Comparison of ENCODE assay signal across 8 cellular contexts in the genomic region with DNA sequence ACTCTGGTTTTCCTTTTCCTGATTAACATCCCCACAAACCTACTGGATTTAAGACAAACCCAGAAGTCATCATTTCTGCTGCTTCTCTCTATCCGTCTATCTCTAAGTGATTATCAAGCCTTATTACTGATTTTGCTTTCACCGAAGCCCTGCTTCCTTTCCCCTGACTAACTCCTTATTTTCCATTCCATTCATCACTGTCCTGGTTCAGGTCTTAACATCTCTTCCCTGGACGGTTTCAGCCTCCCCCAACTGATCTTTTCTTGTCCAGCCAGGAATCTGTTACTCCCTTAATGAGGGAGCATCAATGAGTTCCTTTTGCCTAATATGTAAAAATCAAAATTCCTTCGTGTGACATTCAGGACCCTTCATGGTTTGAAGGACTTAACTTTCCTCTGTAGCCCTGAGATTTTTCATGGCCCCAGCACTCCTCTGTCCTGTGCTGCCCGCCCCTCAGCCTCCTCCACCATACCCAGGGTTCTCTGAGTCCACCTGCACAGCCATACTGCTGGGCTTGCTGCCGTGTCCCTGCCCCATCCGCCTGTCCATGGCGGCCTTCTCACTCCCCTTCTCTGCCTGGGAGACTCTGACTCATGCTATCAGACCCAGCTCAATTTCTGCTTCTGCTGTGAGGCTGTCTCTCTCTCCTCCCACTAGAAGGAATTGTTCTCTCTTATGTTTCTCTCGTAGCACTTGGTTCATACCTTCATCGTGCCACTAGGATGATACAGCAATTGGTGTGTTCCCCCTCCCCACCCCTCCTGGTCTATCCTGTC.
DNase-seq lines count a peak whose midpoint lies in the region; ATAC-seq, FAIRE-seq and TF ChIP-seq lines count a peak whose summit lies in the region.

No MANE protein-coding gene starts in this region.

- no peak for TF ChIP-seq EP300 in K562 (IDR thresholded peaks at IDR 0.05; ENCODE audit: low read length)

- peak overlapping the region; percentile 46 to 61 for H3K4ac ChIP-seq in mesenchymal stem cell (ENCODE audit: low read depth in 1 of 2, low read length in 2 of 2)

- H3K27me3 ChIP-seq in HCT116 (ENCODE audit: insufficient read depth, low read length): no peaks in the 10 kb centered on the region
- no peaks in the 10 kb centered on the region; a peak in 1 of 5 replicates for H3K27me3 ChIP-seq in K562 (ENCODE audit: control insufficient read depth in 2 of 2, insufficient read depth in 2 of 2, low read length in 2 of 2)
- H3K27me3 ChIP-seq in mesenchymal stem cell (ENCODE audit: control insufficient read depth in 1 of 2, insufficient read depth in 1 of 2, low read length in 2 of 2): no peaks in the 10 kb centered on the region

- H3K23ac ChIP-seq in mesenchymal stem cell (ENCODE audit: low read length in 2 of 2): no peak overlapping the region

- peak overlapping the region; percentile 77 to 88 for H3K18ac ChIP-seq in mesenchymal stem cell (ENCODE audit: low read depth in 1 of 2, low read length in 2 of 2)

- H3K4me1 ChIP-seq in HCT116 (ENCODE audit: control insufficient read depth in 1 of 2, insufficient read depth in 2 of 2, low read length in 2 of 2) (peaks cover 73 to 80% of the 10 kb centered on the region in 2 experiments), K562 (replicated peaks in 1 of 2; ENCODE audit: control insufficient read depth in 2 of 2, insufficient read depth in 2 of 2, low read length in 2 of 2) (peaks cover 4 to 23% of the 10 kb centered on the region in 2 experiments; a peak in 3 of 5 replicates), mesenchymal stem cell (ENCODE audit: control insufficient read depth, insufficient read depth, low read depth, low read length) (peaks cover 39% of the 10 kb centered on the region)

- FAIRE-seq in K562 (lab: Jason Lieb, UNC) (peak; percentile 32), GM19239 (lab: Jason Lieb, UNC) (no peak)

- H3K9me3 ChIP-seq in HCT116 (ENCODE audit: control insufficient read depth in 1 of 2, insufficient read depth in 1 of 2, low read depth in 1 of 2, low read length in 2 of 2) (no peaks in the 10 kb centered on the region), K562 (replicated peaks; ENCODE audit: control insufficient read depth, insufficient read depth, low read depth, low read length) (no peaks in the 10 kb centered on the region), mesenchymal stem cell (ENCODE audit: control insufficient read depth, low read length) (no peaks in the 10 kb centered on the region)

- peaks cover 6% of the 10 kb centered on the region for H3K79me1 ChIP-seq in mesenchymal stem cell (replicated peaks; ENCODE audit: low read length, poor library complexity, severe bottlenecking)

- no peaks in the 10 kb centered on the region for H3K9me2 ChIP-seq in HCT116 (ENCODE audit: insufficient read depth)

- intact Hi-C loops in HCT116 (cut with micrococcal nuclease) (no loop called here), K562 (cut with micrococcal nuclease) (no loop called here)

- H2BK5ac ChIP-seq in mesenchymal stem cell (ENCODE audit: low read depth, low read length, poor library complexity, severe bottlenecking): peak overlapping the region; percentile 94

- RAD21 ChIA-PET in HCT116 (lab: Charles Lee; ENCODE audit: low non-redundant PET in 1 of 2, low total read pairs in 2 of 2, uncharacterized antibody in 2 of 2, unreplicated experiment in 2 of 2): interaction anchor here (0.8 kb wide), 2 partner anchors 10 to 34 kb away, joined by 3 to 4 read pairs; no protein-coding TSS in a partner anchor

- POLR2A ChIA-PET in HCT116 (lab: Charles Lee): interaction anchor here (1.8 to 6.7 kb wide), 3 partner anchors 9 to 35 kb away, joined by 6 to 45 read pairs (median 6); no protein-coding TSS in a partner anchor
- POLR2A ChIA-PET in K562 (lab: Yijun Ruan, JAX): interaction anchor here (1.2 to 1.8 kb wide), 2 partner anchors 9 kb away, joined by 3 to 5 read pairs; no protein-coding TSS in a partner anchor

- no peaks in the 10 kb centered on the region for H3K79me2 ChIP-seq in HCT116 (ENCODE audit: insufficient read depth, low read length)
- no peaks in the 10 kb centered on the region for H3K79me2 ChIP-seq in K562 (ENCODE audit: control insufficient read depth, insufficient read depth, low read length)

- peak overlapping the region in 1 of 2 experiments; percentile 71 for H3K14ac ChIP-seq in mesenchymal stem cell (ENCODE audit: low read length in 2 of 2)

- peak overlapping the region; percentile 88 for H4K8ac ChIP-seq in mesenchymal stem cell (ENCODE audit: low read length)

- peak overlapping the region; percentile 92 for H4K91ac ChIP-seq in mesenchymal stem cell (ENCODE audit: low read length)

- no peak for TF ChIP-seq CTCF in HCT116 (IDR thresholded peaks at IDR 0.05 in 2 of 3, conservative IDR thresholded peaks at IDR 0.05 in 1 of 3; ENCODE audit: borderline replicate concordance in 1 of 3, insufficient read depth in 1 of 3, low read depth in 2 of 3, low read length in 2 of 3)
- TF ChIP-seq CTCF in K562 (IDR thresholded peaks at IDR 0.05 in 2 of 3, conservative IDR thresholded peaks at IDR 0.05 in 1 of 3; ENCODE audit: insufficient read depth in 2 of 3, low read depth in 1 of 3, low read length in 3 of 3): no peak

- H2AFZ ChIP-seq in HCT116 (ENCODE audit: low read depth, low read length, poor library complexity, severe bottlenecking) (no peak overlapping the region), K562 (ENCODE audit: low read depth, low read length) (peak overlapping the region; percentile 40; the same call in 1 of the 2 replicates), mesenchymal stem cell (ENCODE audit: low read depth, low read length) (peak overlapping the region; percentile 58)

- peak overlapping the region; percentile 48 for H3K9ac ChIP-seq in HCT116 (ENCODE audit: low read length)
- H3K9ac ChIP-seq in K562 (ENCODE audit: insufficient read depth in 1 of 2, low read depth in 2 of 2, low read length in 2 of 2): no peak overlapping the region
- H3K9ac ChIP-seq in mesenchymal stem cell (ENCODE audit: low read length): no peak overlapping the region

- BruUV-seq in HCT116 (replicated peaks; lab: Mats Ljungman, UMichigan) (no TSS peak), K562 (replicated peaks; lab: Mats Ljungman, UMichigan) (no TSS peak)

- H3K36me3 ChIP-seq in HCT116 (ENCODE audit: control insufficient read depth in 1 of 2, insufficient read depth in 2 of 2, low read length in 2 of 2) (no peaks in the 10 kb centered on the region), K562 (ENCODE audit: control insufficient read depth, insufficient read depth, low read length) (no peaks in the 10 kb centered on the region), mesenchymal stem cell (ENCODE audit: control insufficient read depth in 1 of 2, insufficient read depth in 2 of 2, low read depth in 1 of 2, low read length in 2 of 2) (no peaks in the 10 kb centered on the region)

- peak overlapping the region; percentile 87 for H2BK120ac ChIP-seq in mesenchymal stem cell (ENCODE audit: low read depth, low read length)

- H2AK5ac ChIP-seq in mesenchymal stem cell (ENCODE audit: low read length, severe bottlenecking): peak overlapping the region; percentile 99

- no peak for TF ChIP-seq POLR2A in HCT116 (IDR thresholded peaks at IDR 0.05; ENCODE audit: borderline replicate concordance, extremely low read depth, insufficient read depth, insufficient read length)
- TF ChIP-seq POLR2A in K562 (conservative IDR thresholded peaks at IDR 0.05): no peak

- peak overlapping the region; percentile 74 for H2BK15ac ChIP-seq in mesenchymal stem cell (ENCODE audit: low read depth, poor library complexity, severe bottlenecking)

- TF ChIP-seq RAD21 in HCT116 (IDR thresholded peaks at IDR 0.05; ENCODE audit: low read depth) (no peak), K562 (CRISPR knock-in tag; conservative IDR thresholded peaks at IDR 0.05 in 1 of 2, IDR thresholded peaks at IDR 0.05 in 1 of 2) (no peak)

- peak overlapping the region; percentile 61 to 96 for H2BK12ac ChIP-seq in mesenchymal stem cell (ENCODE audit: low read length in 2 of 2)

- H4K20me1 ChIP-seq in HCT116 (ENCODE audit: insufficient read depth) (no peaks in the 10 kb centered on the region), K562 (replicated peaks; ENCODE audit: control insufficient read depth, insufficient read depth, low read length) (no peaks in the 10 kb centered on the region)

- 5% methylated on average over 10 of the region's 10 CpGs for whole genome bisulfite sequencing in K562 (ENCODE audit: insufficient coverage, low coverage, missing lambda C conversion rate)
- 44% methylated on average over 8 of the region's 10 CpGs for WGBS in mesenchymal stem cell

- in situ Hi-C loops in K562 (cut with MboI): no loop called here

- H3K4me2 ChIP-seq in HCT116 (ENCODE audit: low read length) (peak overlapping the region; percentile 71), K562 (ENCODE audit: insufficient read depth, low read length) (peak overlapping the region; percentile 29; the same call in 1 of the 2 replicates), mesenchymal stem cell (ENCODE audit: low read length, poor library complexity, severe bottlenecking) (no peak overlapping the region)

- no peak for ATAC-seq in HCT116
- peak; percentile 83 for ATAC-seq in K562
- no peak for ATAC-seq in HG03442 (IDR thresholded peaks at IDR 0.05; ENCODE audit: unreplicated experiment)
- no peak for ATAC-seq in HG02759 (IDR thresholded peaks at IDR 0.05; ENCODE audit: unreplicated experiment)

- H3K27ac ChIP-seq in HCT116 (ENCODE audit: low read depth, low read length) (peak overlapping the region; percentile 92), K562 (ENCODE audit: extremely low read depth, low read depth, low read length) (no peak overlapping the region), mesenchymal stem cell (ENCODE audit: low read length, poor library complexity, severe bottlenecking) (peak overlapping the region; percentile 96)

- DNase-seq in A172 (ENCODE audit: low spot score): peak; percentile 73
- no peak for DNase-seq in HCT116 (ENCODE audit: low read depth, low spot score)
- DNase-seq in K562 (ENCODE audit: extremely low read depth in 1 of 4, low spot score in 3 of 4): peak; percentile 7 to 31 (median 14)
- DNase-seq in mesenchymal stem cell: peak; percentile 89
- DNase-seq in GM19239 (ENCODE audit: insufficient read length, low spot score): no peak
- no peak for DNase-seq in activated CD4-positive, CD25-positive, alpha-beta regulatory T cell (lab: John Stamatoyannopoulos, UW)

- CTCF ChIA-PET in HCT116 (lab: Charles Lee) (interaction anchor here (0.5 kb wide), 1 partner anchor 307 kb away, joined by 3 read pairs; no protein-coding TSS in a partner anchor), K562 (lab: Yijun Ruan, JAX; ENCODE audit: low intra/inter-chr PET ratio) (no interaction called here)

- no peaks in the 10 kb centered on the region for H3K9me1 ChIP-seq in K562 (ENCODE audit: control insufficient read depth, insufficient read depth, low read length)

- H3K4me3 ChIP-seq in HCT116 (replicated peaks in 1 of 2; ENCODE audit: low read depth in 1 of 2, low read length in 2 of 2) (no peak overlapping the region), K562 (no peak overlapping the region), mesenchymal stem cell (ENCODE audit: insufficient read depth in 1 of 2, low read depth in 1 of 2, low read length in 2 of 2) (no peak overlapping the region)

TF ChIP-seq in HCT116, 20 proteins besides CTCF, POLR2A, EP300 and RAD21 (continues in another document):
- peak; percentile 45 for TF ChIP-seq FOSL1 (IDR thresholded peaks at IDR 0.05; ENCODE audit: low read depth)

Comparison
In these comparisons a context has a peak if more than half of its experiments do, and no peak if none do; other contexts are left out.
1. DNase-seq: peak in A172 (single experiment), K562 (4 of 4) and mesenchymal stem cell (single experiment); none in HCT116 (single experiment), GM19239 (single experiment) and activated CD4-positive, CD25-positive, alpha-beta regulatory T cell (0 of 4).